In genomic region chr11:32596114-32596513, GRCh38 we compare ENCODE assay signal across 7 cellular contexts. TPM values are rescaled to one million over a fixed set of nuclear protein-coding genes. Genes with fewer than 3 reads are reported as not detected.
DNase-seq lines count a peak whose midpoint lies in the region; ATAC-seq and TF ChIP-seq lines count a peak whose summit lies in the region.
"Not testable (repeated sequence)": the region's sequence is repeated elsewhere in the genome, so short reads cannot be mapped to it uniquely, and the experiment has no call there.

No MANE protein-coding gene starts in this region.

- H3K9me3 Mint-ChIP-seq in activated CD4-positive, alpha-beta memory T cell treated with anti-CD3 and anti-CD28 coated beads for 36 hours; activated naive CD4-positive, alpha-beta T cell treated with anti-CD3 and anti-CD28 coated beads, Interleukin-2, amount 50 U/mL, for 72 hours; endothelial cell (ENCODE audit: unreplicated experiment): not testable (repeated sequence)

- H3K27me3 ChIP-seq in KMS-11 (ENCODE audit: insufficient read depth, low read depth), result not testable (repeated sequence)

- H4K20me1 ChIP-seq in KMS-11 (ENCODE audit: insufficient read depth), result not testable (repeated sequence)

- not testable (repeated sequence) for H2AFZ ChIP-seq in KMS-11 (ENCODE audit: low read depth)

- H3K4me2 ChIP-seq in KMS-11, result peak overlapping the region; percentile 56; the same call in 1 of the 2 replicates

- peak; percentile 36 to 40 for ATAC-seq in activated naive CD4-positive, alpha-beta T cell treated with anti-CD3 and anti-CD28 coated beads, Interleukin-2, amount 50 U/mL, for 72 hours

- peaks cover 24% of the 10 kb centered on the region for H3K36me3 ChIP-seq in KMS-11 (ENCODE audit: insufficient read depth)

- TF ChIP-seq CTCF in KMS-11 (conservative IDR thresholded peaks at IDR 0.05; ENCODE audit: low read depth, low read length); endothelial cell (IDR thresholded peaks at IDR 0.05; ENCODE audit: unreplicated experiment): not testable (repeated sequence)

- peaks cover 24% of the 10 kb centered on the region; the same call in 1 of the 2 replicates for H3K79me2 ChIP-seq in KMS-11 (ENCODE audit: insufficient read depth, low read depth)

- peaks cover 44% of the 10 kb centered on the region for H3K4me1 Mint-ChIP-seq in activated CD4-positive, alpha-beta memory T cell treated with anti-CD3 and anti-CD28 coated beads for 36 hours (ENCODE audit: low read depth)
- not testable (repeated sequence) for H3K4me1 Mint-ChIP-seq in endothelial cell (ENCODE audit: unreplicated experiment)

- not testable (repeated sequence) for H3K9ac ChIP-seq in KMS-11

- POLR2A ChIA-PET in activated CD4-positive, alpha-beta memory T cell treated with anti-CD3 and anti-CD28 coated beads for 36 hours (lab: Charles Lee), result not testable (repeated sequence)

- intact Hi-C loops in activated CD4-positive, alpha-beta memory T cell treated with anti-CD3 and anti-CD28 coated beads for 36 hours (cut with micrococcal nuclease), result loop anchor here (1.0 to 10.0 kb wide), 2 partner anchors 13 to 281 kb away; partner anchors contain the start of gene EIF3M

- peaks cover 66% of the 10 kb centered on the region for H3K36me3 Mint-ChIP-seq in activated CD4-positive, alpha-beta memory T cell treated with anti-CD3 and anti-CD28 coated beads for 36 hours
- peaks cover 12 to 53% of the 10 kb centered on the region in 2 donors for H3K36me3 Mint-ChIP-seq in activated naive CD4-positive, alpha-beta T cell treated with anti-CD3 and anti-CD28 coated beads, Interleukin-2, amount 50 U/mL, for 72 hours
- peaks cover 22% of the 10 kb centered on the region for H3K36me3 Mint-ChIP-seq in endothelial cell (ENCODE audit: low read depth, unreplicated experiment)

- peak; percentile 77 for DNase-seq in activated CD4-positive, alpha-beta memory T cell treated with anti-CD3 and anti-CD28 coated beads for 36 hours
- peak; percentile 69 to 72 for DNase-seq in activated T-cell treated with anti-CD3 and anti-CD28 coated beads, Interleukin-2, amount 50 U/mL, for 48 hours
- DNase-seq in activated naive CD4-positive, alpha-beta T cell treated with anti-CD3 and anti-CD28 coated beads, Interleukin-2, amount 50 U/mL, for 72 hours (ENCODE audit: low spot score in 2 of 2); endothelial cell (ENCODE audit: low spot score): not testable (repeated sequence)
- peak; percentile 56 for DNase-seq in stimulated activated CD4-positive, alpha-beta T cell treated with anti-CD3 and anti-CD28 coated beads, Interleukin-1b, Interleukin-23, amount 100 ng/mL, for 48 hours
- DNase-seq in stimulated activated CD8-positive, alpha-beta memory T cell treated with anti-CD3 and anti-CD28 coated beads, Interleukin-4, amount 100 ng/mL, for 48 hours, result peak; percentile 69

- H3K27me3 Mint-ChIP-seq in activated CD4-positive, alpha-beta memory T cell treated with anti-CD3 and anti-CD28 coated beads for 36 hours; endothelial cell (ENCODE audit: unreplicated experiment): not testable (repeated sequence)

- CTCF ChIA-PET in activated CD4-positive, alpha-beta memory T cell treated with anti-CD3 and anti-CD28 coated beads for 36 hours (lab: Charles Lee), result not testable (repeated sequence)

- H3K4me3 ChIP-seq in KMS-11 (IDR thresholded peaks at IDR 0.05; ENCODE audit: insufficient read depth, low read depth, low read length), result not testable (repeated sequence)

- H3K27ac Mint-ChIP-seq in activated CD4-positive, alpha-beta memory T cell treated with anti-CD3 and anti-CD28 coated beads for 36 hours, result peak overlapping the region; percentile 49
- H3K27ac Mint-ChIP-seq in activated naive CD4-positive, alpha-beta T cell treated with anti-CD3 and anti-CD28 coated beads, Interleukin-2, amount 50 U/mL, for 72 hours, result peak overlapping the region; percentile 80 to 85
- not testable (repeated sequence) for H3K27ac Mint-ChIP-seq in endothelial cell (ENCODE audit: unreplicated experiment)

- peaks cover 100% of the 10 kb centered on the region for H3K4me1 ChIP-seq in KMS-11 (ENCODE audit: low read depth, poor library complexity, severe bottlenecking)

- H3K4me3 Mint-ChIP-seq in activated CD4-positive, alpha-beta memory T cell treated with anti-CD3 and anti-CD28 coated beads for 36 hours, result not testable (repeated sequence)
- peak overlapping the region; percentile 3 for H3K4me3 Mint-ChIP-seq in endothelial cell (ENCODE audit: unreplicated experiment)

- peak overlapping the region; percentile 78 for H3K27ac ChIP-seq in KMS-11

RNA-seq across cellular contexts. Expression of gene EIF3M, which starts 12.5 kb away (rescaled TPM):
- 100 to 1,000 TPM; 377 to 389 TPM for total RNA-seq in activated CD4-positive, alpha-beta memory T cell treated with anti-CD3 and anti-CD28 coated beads for 36 hours
- 100 to 1,000 TPM; 343 to 359 TPM for total RNA-seq in activated naive CD4-positive, alpha-beta T cell treated with anti-CD3 and anti-CD28 coated beads, Interleukin-2, amount 50 U/mL, for 72 hours
- 235 TPM for total RNA-seq in endothelial cell (ENCODE audit: unreplicated experiment)
